ENCODE assay signal across 8 cellular contexts in the genomic region with DNA sequence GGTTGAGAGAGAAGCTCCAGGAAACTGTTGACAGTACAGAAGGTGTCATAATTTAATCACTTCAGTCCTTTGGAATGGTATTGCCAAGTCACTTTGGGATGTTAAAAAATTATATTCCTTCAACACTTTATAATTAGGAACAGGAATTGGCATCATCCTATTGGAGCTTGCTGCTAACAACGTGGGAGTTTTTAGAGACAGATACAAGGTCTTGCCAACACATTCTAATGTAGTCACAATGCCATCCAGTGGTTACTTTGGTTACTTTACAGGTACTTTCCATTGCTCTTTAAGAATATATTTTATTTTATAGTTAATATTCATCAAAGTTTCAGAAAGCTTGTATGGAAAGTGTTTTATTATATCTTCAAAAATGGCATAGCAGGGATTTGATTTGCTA.
DNase-seq lines count a peak whose midpoint lies in the region; ATAC-seq and TF ChIP-seq lines count a peak whose summit lies in the region.
"Had no signal": no experiment of that assay in that cellular context is flagged by ENCODE, and none has a peak within 500 bp of the region (broad histone marks: within the 10 kb centered on the region; RNA-seq: fewer than 3 reads in every experiment).

No MANE protein-coding gene starts in this region.

- ATAC-seq in GM18519 (IDR thresholded peaks at IDR 0.05; ENCODE audit: low FRiP score, unreplicated experiment) (peak; percentile 84), HG02610 (IDR thresholded peaks at IDR 0.05; ENCODE audit: unreplicated experiment) (peak; percentile 83), foreskin keratinocyte (peak; percentile 66)

- TF ChIP-seq CTCF in foreskin keratinocyte (conservative IDR thresholded peaks at IDR 0.05), result peak; percentile 65

- no peak overlapping the region for H3K27ac ChIP-seq in foreskin keratinocyte
- H3K27ac ChIP-seq: neutrophil had no signal

- DNase-seq in NCI-H748 treated with DMSO at 0.1 percent for 48 hours (lab: John Stamatoyannopoulos, UW) (peak; percentile 15), foreskin keratinocyte (peak in 1 of 2 donors; percentile 33), germinal center (ENCODE audit: low spot score) (no peak), cortex of kidney (lab: John Stamatoyannopoulos, UW) (no peak), DMS79 treated with DMSO at 0.1 percent for 48 hours (lab: John Stamatoyannopoulos, UW) (no peak)

- no peaks in the 10 kb centered on the region for H3K27me3 ChIP-seq in foreskin keratinocyte
- H3K27me3 ChIP-seq: neutrophil had no signal

- no peaks in the 10 kb centered on the region for H3K4me1 ChIP-seq in foreskin keratinocyte
